Comparison of ENCODE assay signal across 8 cellular contexts in genomic region chr19:35748106-35749020, GRCh38. TPM values are rescaled to one million over a fixed set of nuclear protein-coding genes. Genes with fewer than 3 reads are reported as not detected.
DNase-seq lines count a peak whose midpoint lies in the region; ATAC-seq, FAIRE-seq and TF ChIP-seq lines count a peak whose summit lies in the region.

TSS of gene LIN37 (plus strand) at chr19:35748576. CDS start at chr19:35748725, 149 bp downstream.

- DNase-seq in DMS79 (lab: John Stamatoyannopoulos, UW) (peak; percentile 98), RCC 7860 (ENCODE audit: low spot score) (peak; percentile 95), activated T-helper 1 cell treated with Interleukin-2 at 50 U/mL for 16 hours (ENCODE audit: low read depth) (peak; percentile 98), esophagus squamous epithelium (lab: John Stamatoyannopoulos, UW) (peak; percentile 98), myocyte (ENCODE audit: low read depth) (peak; percentile 100)
- peak; percentile 96 to 98 for DNase-seq in stimulated activated CD8-positive, alpha-beta memory T cell treated with anti-CD3 and anti-CD28 coated beads, Interleukin-7, amount 100 ng/mL, for 48 hours (ENCODE audit: extremely low read depth in 1 of 2, low read depth in 1 of 2)

- TF ChIP-seq CTCF in esophagus squamous epithelium (IDR thresholded peaks at IDR 0.05), result peak in 4 of 6 experiments; percentile 19 to 54 (median 46)

- intact Hi-C loops in esophagus squamous epithelium (cut with DNase I), result no loop called here

- peak within 1 kb of the TSS; percentile 66 for H3K27ac ChIP-seq in KOPT-K1 (ENCODE audit: low read depth, low read length, poor library complexity, severe bottlenecking)
- peak within 1 kb of the TSS; percentile 81 to 89 (median 85) for H3K27ac ChIP-seq in esophagus squamous epithelium

- H3K9me3 ChIP-seq in KOPT-K1 (ENCODE audit: insufficient read depth, low read length, poor library complexity, severe bottlenecking) (no peaks in the 10 kb centered on the region), esophagus squamous epithelium (no peaks in the 10 kb centered on the region)

- peak; percentile 88 for FAIRE-seq in RCC 7860 (lab: Jason Lieb, UNC)

- no peaks in the 10 kb centered on the region for H3K27me3 ChIP-seq in esophagus squamous epithelium

- ATAC-seq in GM21786 (IDR thresholded peaks at IDR 0.05; ENCODE audit: unreplicated experiment), result peak; percentile 71

- WGBS in esophagus squamous epithelium, 2 donors, result 1% methylated on average over 23 to 35 of the region's 45 CpGs

- H3K4me3 ChIP-seq in esophagus squamous epithelium, result peak within 1 kb of the TSS; percentile 65 to 80 (median 72)

- peak in 3 of 4 donors; percentile 72 to 85 (median 73) for TF ChIP-seq POLR2A in esophagus squamous epithelium (IDR thresholded peaks at IDR 0.05)

- peaks cover 13% of the 10 kb centered on the region; the same call in 1 of the 2 replicates for H3K36me3 ChIP-seq in KOPT-K1 (ENCODE audit: insufficient read depth, low read length)
- peaks cover 8 to 27% (median 10%) of the 10 kb centered on the region in 3 donors for H3K36me3 ChIP-seq in esophagus squamous epithelium

- H3K4me1 ChIP-seq in esophagus squamous epithelium, result peaks cover 20 to 55% (median 39%) of the 10 kb centered on the region in 3 donors

RNA-seq across cellular contexts. Expression of gene LIN37, which starts in this region (rescaled TPM):
- total RNA-seq in esophagus squamous epithelium, result 10 to 100 TPM in 2 of 4 donors, 1 to 10 TPM in 2; 5.7 to 13.4 (median 9.5) TPM
- 10.6 and 18.1 TPM in 2 replicates for total RNA-seq in myocyte
- polyA plus RNA-seq in myocyte (2012), result 16.1 TPM

Comparison
In these comparisons a context has a peak if more than half of its experiments do, and no peak if none do; other contexts are left out.
1. Peak in every context shown above with its lines: DNase-seq, ATAC-seq, H3K4me3 ChIP-seq and H3K27ac ChIP-seq.